Comparison of ENCODE assay signal across 10 cellular contexts in genomic region chr2:218003994-218004419, GRCh38. TPM values are rescaled to one million over a fixed set of nuclear protein-coding genes. Genes with fewer than 3 reads are reported as not detected.
DNase-seq lines count a peak whose midpoint lies in the region; ATAC-seq and TF ChIP-seq lines count a peak whose summit lies in the region.
"Had no signal": no experiment of that assay in that cellular context is flagged by ENCODE, and none has a peak within 500 bp of the region (broad histone marks: within the 10 kb centered on the region; RNA-seq: fewer than 3 reads in every experiment).

No MANE protein-coding gene starts in this region.

- peaks cover 13% of the 10 kb centered on the region for H3K27me3 Mint-ChIP-seq in activated T-helper 2 cell treated with anti-CD3 and anti-CD28 coated beads, Interferon-gamma antibody, Interleukin-2, Interleukin-4, amounts not matched to agents 10 μg/mL and 5 μg/mL and 100 μg/mL, durations not matched to agents 14 hours and 24 hours and 36 hours (ENCODE audit: low read depth)

- H3K27ac ChIP-seq in DND-41 (ENCODE audit: low read length) = no peak overlapping the region

- no peak overlapping the region for H3K4me2 ChIP-seq in DND-41 (ENCODE audit: insufficient read depth, low read length)
- no peak overlapping the region for H3K4me2 ChIP-seq in skeletal muscle satellite cell (ENCODE audit: low read length)

- in situ Hi-C loops in astrocyte of the cerebellum (cut with HindIII; ENCODE audit: low sequenced_read_pairs) = no loop called here

- H3K27ac Mint-ChIP-seq in activated T-helper 2 cell treated with anti-CD3 and anti-CD28 coated beads, Interferon-gamma antibody, Interleukin-2, Interleukin-4, amounts not matched to agents 10 μg/mL and 5 μg/mL and 100 μg/mL, durations not matched to agents 14 hours and 24 hours and 36 hours = no peak overlapping the region

- no peak overlapping the region for H3K4me3 Mint-ChIP-seq in activated T-helper 2 cell treated with anti-CD3 and anti-CD28 coated beads, Interferon-gamma antibody, Interleukin-2, Interleukin-4, amounts not matched to agents 10 μg/mL and 5 μg/mL and 100 μg/mL, durations not matched to agents 14 hours and 24 hours and 36 hours (ENCODE audit: low read depth)

- H3K9me3 ChIP-seq in DND-41 (ENCODE audit: insufficient read depth, low read length, severe bottlenecking) = no peaks in the 10 kb centered on the region
- H3K9me3 ChIP-seq in skeletal muscle satellite cell (replicated peaks; ENCODE audit: low read length) = no peaks in the 10 kb centered on the region

- H3K36me3 ChIP-seq in DND-41 (ENCODE audit: insufficient read depth, low read length) (no peaks in the 10 kb centered on the region), skeletal muscle satellite cell (ENCODE audit: insufficient read depth, low read length) (no peaks in the 10 kb centered on the region)

- H3K4me1 ChIP-seq in DND-41 (ENCODE audit: insufficient read depth, low read length) (no peaks in the 10 kb centered on the region), skeletal muscle satellite cell (ENCODE audit: control insufficient read depth, insufficient read depth, low read length) (peaks cover 79% of the 10 kb centered on the region)

- DNase-seq in DND-41 (no peak), astrocyte of the cerebellum (ENCODE audit: low read depth) (peak; percentile 18), left cardiac atrium (peak; percentile 87), NCI-H345 (lab: John Stamatoyannopoulos, UW) (no peak), NCI-H774 (lab: John Stamatoyannopoulos, UW) (no peak)
- no peak for DNase-seq in activated T-helper 2 cell treated with anti-CD3 and anti-CD28 coated beads, Interferon-gamma antibody, Interleukin-2, Interleukin-4, amounts not matched to agents 10 μg/mL and 5 μg/mL and 100 μg/mL, durations not matched to agents 14 hours and 24 hours and 36 hours (ENCODE audit: low spot score)
- DNase-seq: GF-D8, NCI-H2227 treated with DMSO at 0.1 percent for 48 hours had no signal

- no peak overlapping the region for H3K9ac ChIP-seq in DND-41 (ENCODE audit: low read depth, low read length)
- peak overlapping the region; percentile 33 for H3K9ac ChIP-seq in skeletal muscle satellite cell (ENCODE audit: low read depth, low read length)

- H3K36me3 Mint-ChIP-seq in activated T-helper 2 cell treated with anti-CD3 and anti-CD28 coated beads, Interferon-gamma antibody, Interleukin-2, Interleukin-4, amounts not matched to agents 10 μg/mL and 5 μg/mL and 100 μg/mL, durations not matched to agents 14 hours and 24 hours and 36 hours (ENCODE audit: low read depth) = no peaks in the 10 kb centered on the region

- H3K27me3 ChIP-seq in DND-41 (ENCODE audit: insufficient read depth, low read length, poor library complexity) (peaks cover 14% of the 10 kb centered on the region), skeletal muscle satellite cell (ENCODE audit: control insufficient read depth, insufficient read depth, low read length) (no peaks in the 10 kb centered on the region)

- intact Hi-C loops in left cardiac atrium (cut with DNase I) = no loop called here
- intact Hi-C loops in activated T-helper 2 cell treated with anti-CD3 and anti-CD28 coated beads, Interferon-gamma antibody, Interleukin-2, Interleukin-4, amounts not matched to agents 10 μg/mL and 5 μg/mL and 100 μg/mL, durations not matched to agents 14 hours and 24 hours and 36 hours (cut with micrococcal nuclease) = no loop called here

- H3K4me1 Mint-ChIP-seq in activated T-helper 2 cell treated with anti-CD3 and anti-CD28 coated beads, Interferon-gamma antibody, Interleukin-2, Interleukin-4, amounts not matched to agents 10 μg/mL and 5 μg/mL and 100 μg/mL, durations not matched to agents 14 hours and 24 hours and 36 hours (ENCODE audit: low read depth) = peaks cover 4% of the 10 kb centered on the region

- TF ChIP-seq CTCF in DND-41 (IDR thresholded peaks at IDR 0.05; ENCODE audit: borderline replicate concordance, extremely low read depth, low read length, poor library complexity, severe bottlenecking) (no peak), astrocyte of the cerebellum (IDR thresholded peaks at IDR 0.05; ENCODE audit: low read depth, low read length, missing control alignments) (no peak)

- no peaks in the 10 kb centered on the region for H3K9me3 Mint-ChIP-seq in activated T-helper 2 cell treated with anti-CD3 and anti-CD28 coated beads, Interferon-gamma antibody, Interleukin-2, Interleukin-4, amounts not matched to agents 10 μg/mL and 5 μg/mL and 100 μg/mL, durations not matched to agents 14 hours and 24 hours and 36 hours

- H3K4me3 ChIP-seq in DND-41 (ENCODE audit: low read depth in 1 of 2, low read length in 2 of 2) (no peak overlapping the region), astrocyte of the cerebellum (ENCODE audit: low read depth, low read length) (no peak overlapping the region), skeletal muscle satellite cell (ENCODE audit: low read length) (peak overlapping the region; percentile 9)

- H4K20me1 ChIP-seq in DND-41 (ENCODE audit: insufficient read depth, low read length) = peaks cover 8% of the 10 kb centered on the region

- no peak overlapping the region for H2AFZ ChIP-seq in DND-41 (ENCODE audit: low read depth, low read length)

- no peaks in the 10 kb centered on the region for H3K79me2 ChIP-seq in DND-41 (ENCODE audit: insufficient read depth, low read length)

- ATAC-seq in DND-41 (ENCODE audit: insufficient read depth, low read depth) (peak; percentile 24; the same call in 1 of the 3 replicates), left cardiac atrium (peak; percentile 82 to 87), HG03108 (IDR thresholded peaks at IDR 0.05; ENCODE audit: unreplicated experiment) (no peak)

RNA-seq across cellular contexts. Expression of gene TNS1, which starts 1.2 kb away (rescaled TPM):
- total RNA-seq in left cardiac atrium = 100 to 1,000 TPM; 436 to 508 TPM
- total RNA-seq in skeletal muscle satellite cell (2012; rRNA removed) = 44.9 and 97.0 TPM in 2 replicates
- 0.46 and 0.91 TPM in 2 replicates for total RNA-seq in activated T-helper 2 cell treated with anti-CD3 and anti-CD28 coated beads, Interferon-gamma antibody, Interleukin-2, Interleukin-4, amounts not matched to agents 10 μg/mL and 5 μg/mL and 100 μg/mL, durations not matched to agents 14 hours and 24 hours and 36 hours

Comparison
In these comparisons a context has a peak if more than half of its experiments do, and no peak if none do; other contexts are left out.
1. DNase-seq: peak in astrocyte of the cerebellum (single experiment) and left cardiac atrium (single experiment); none in DND-41 (single experiment), activated T-helper 2 cell treated with anti-CD3 and anti-CD28 coated beads, Interferon-gamma antibody, Interleukin-2, Interleukin-4, amounts not matched to agents 10 μg/mL and 5 μg/mL and 100 μg/mL, durations not matched to agents 14 hours and 24 hours and 36 hours (single experiment), NCI-H345 (single experiment) and NCI-H774 (single experiment).
2. RNA of gene TNS1, which starts 1.2 kb away (total RNA-seq): 436 to 508 TPM in left cardiac atrium; 0.46 to 0.91 TPM in activated T-helper 2 cell treated with anti-CD3 and anti-CD28 coated beads, Interferon-gamma antibody, Interleukin-2, Interleukin-4, amounts not matched to agents 10 μg/mL and 5 μg/mL and 100 μg/mL, durations not matched to agents 14 hours and 24 hours and 36 hours; every median in the first group is over 100 times any median in the second.